ENCODE assay signal across 16 cellular contexts in the genomic region with DNA sequence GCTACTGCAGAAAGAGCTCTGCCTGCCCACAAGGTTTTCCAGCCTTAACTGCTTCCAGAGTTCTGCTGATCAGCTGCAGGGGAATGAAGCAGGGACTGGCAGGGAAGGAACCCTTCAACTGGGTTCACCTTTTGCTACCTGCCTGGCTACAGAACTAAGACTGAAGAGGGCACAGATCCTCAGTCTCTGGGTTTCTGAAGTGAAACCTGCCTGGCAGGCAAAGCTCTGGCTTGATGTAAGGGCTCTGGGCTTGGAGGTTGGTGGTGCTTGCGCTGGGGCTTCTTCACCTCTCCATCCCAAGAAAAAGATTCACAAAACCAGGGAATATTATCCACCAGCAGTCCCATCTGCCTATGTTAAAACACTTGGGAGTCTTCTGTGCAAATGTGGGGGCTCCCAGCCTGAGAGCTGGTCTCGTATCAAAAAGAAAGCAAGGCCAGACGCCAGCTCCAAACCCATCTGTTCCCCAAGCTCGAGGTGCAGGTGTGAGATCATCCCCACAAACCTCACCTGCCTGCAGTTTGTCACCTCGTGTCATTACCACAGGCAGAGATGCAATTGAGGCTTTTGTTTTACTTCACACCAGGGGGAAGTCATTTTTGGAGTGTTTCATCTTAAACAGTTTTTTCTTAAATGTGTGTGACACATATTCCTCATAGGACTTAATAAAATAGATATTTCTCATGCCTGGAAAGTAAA. TPM values are rescaled to one million over a fixed set of nuclear protein-coding genes. Genes with fewer than 3 reads are reported as not detected.
DNase-seq lines count a peak whose midpoint lies in the region; ATAC-seq and TF ChIP-seq lines count a peak whose summit lies in the region.
"Had no signal": no experiment of that assay in that cellular context is flagged by ENCODE, and none has a peak within 500 bp of the region (broad histone marks: within the 10 kb centered on the region; RNA-seq: fewer than 3 reads in every experiment).

No MANE protein-coding gene starts in this region.

- peaks cover 53% of the 10 kb centered on the region for H3K4me1 Mint-ChIP-seq in GM23338
- peaks cover 17% of the 10 kb centered on the region for H3K4me1 Mint-ChIP-seq in glutamatergic neuron (ENCODE audit: low read depth, unreplicated experiment)
- no peaks in the 10 kb centered on the region for H3K4me1 Mint-ChIP-seq in activated T-cell treated with anti-CD3 and anti-CD28 coated beads, Interleukin-2, amount 50 U/mL, for 24 hours (ENCODE audit: low read depth)

- no peak overlapping the region for H3K4me3 Mint-ChIP-seq in GM23338
- no peak overlapping the region for H3K4me3 Mint-ChIP-seq in glutamatergic neuron (ENCODE audit: unreplicated experiment)
- H3K4me3 Mint-ChIP-seq in activated T-cell treated with anti-CD3 and anti-CD28 coated beads, Interleukin-2, amount 50 U/mL, for 24 hours, result no peak overlapping the region
- H3K4me3 Mint-ChIP-seq: CD8-positive, alpha-beta T cell had no signal

- H3K79me2 ChIP-seq in GM23338 (replicated peaks; ENCODE audit: insufficient read depth), result peaks cover 36% of the 10 kb centered on the region

- peak overlapping the region; percentile 97 for H3K27ac ChIP-seq in GM23338 (ENCODE audit: low read depth)
- H3K27ac ChIP-seq: BLaER1 treated with 17β-estradiol and CSF1 and Interleukin-3, amounts not matched to agents 10 nM and 100 nM had no signal

- H3K4me1 ChIP-seq in GM23338 (ENCODE audit: insufficient read depth), result peaks cover 49% of the 10 kb centered on the region
- H3K4me1 ChIP-seq: BLaER1 treated with 17β-estradiol and CSF1 and Interleukin-3, amounts not matched to agents 10 nM and 100 nM had no signal

- DNase-seq in COLO668 (lab: John Stamatoyannopoulos, UW; ENCODE audit: unreplicated experiment), result peak; percentile 18
- DNase-seq in GM23338 (ENCODE audit: low spot score), result peak; percentile 29
- peak; percentile 77 for DNase-seq in NCI-H2171 treated with DMSO at 0.1 percent for 48 hours (lab: John Stamatoyannopoulos, UW)
- no peak for DNase-seq in glutamatergic neuron
- DNase-seq in activated T-cell treated with anti-CD3 and anti-CD28 coated beads, Interleukin-2, amount 50 U/mL, for 24 hours, result no peak
- DNase-seq in retina, result no peak
- DNase-seq: CD8-positive, alpha-beta T cell; HCEC 1CT; NCI-H1105; NCI-H1930; NCI-H82 had no signal

- H3K36me3 Mint-ChIP-seq in GM23338 (ENCODE audit: low read depth) (peaks cover 6% of the 10 kb centered on the region; the same call in 1 of the 3 replicates), glutamatergic neuron (ENCODE audit: unreplicated experiment) (no peaks in the 10 kb centered on the region)
- no peaks in the 10 kb centered on the region for H3K36me3 Mint-ChIP-seq in activated T-cell treated with anti-CD3 and anti-CD28 coated beads, Interleukin-2, amount 50 U/mL, for 24 hours (ENCODE audit: low read depth)
- H3K36me3 Mint-ChIP-seq: CD8-positive, alpha-beta T cell had no signal

- no peak for TF ChIP-seq CTCF in GM23338 (conservative IDR thresholded peaks at IDR 0.05; ENCODE audit: low read depth in 2 of 2)
- no peak for TF ChIP-seq CTCF in glutamatergic neuron (IDR thresholded peaks at IDR 0.05; ENCODE audit: partially characterized antibody, unreplicated experiment)

- H3K36me3 ChIP-seq in GM23338 (ENCODE audit: insufficient read depth), result no peaks in the 10 kb centered on the region
- H3K36me3 ChIP-seq: BLaER1 treated with 17β-estradiol and CSF1 and Interleukin-3, amounts not matched to agents 10 nM and 100 nM had no signal

- H3K27me3 ChIP-seq in GM23338 (ENCODE audit: insufficient read depth), result no peaks in the 10 kb centered on the region
- H3K27me3 ChIP-seq: BLaER1 treated with 17β-estradiol and CSF1 and Interleukin-3, amounts not matched to agents 10 nM and 100 nM had no signal

- H3K27me3 Mint-ChIP-seq in GM23338 (ENCODE audit: insufficient read depth, low read depth, poor library complexity), result peaks cover 10% of the 10 kb centered on the region
- no peaks in the 10 kb centered on the region for H3K27me3 Mint-ChIP-seq in glutamatergic neuron (ENCODE audit: unreplicated experiment)
- no peaks in the 10 kb centered on the region for H3K27me3 Mint-ChIP-seq in activated T-cell treated with anti-CD3 and anti-CD28 coated beads, Interleukin-2, amount 50 U/mL, for 24 hours

- H4K20me1 ChIP-seq in GM23338 (replicated peaks; ENCODE audit: insufficient read depth), result no peaks in the 10 kb centered on the region

- H3F3A ChIP-seq in GM23338 (replicated peaks; ENCODE audit: low read depth), result 0 out of 2 replicates have a peak, but pooled peaks cover 4% of the 10 kb centered on the region

- H3K4me2 ChIP-seq in GM23338, result no peak overlapping the region
- H3K4me2 ChIP-seq: BLaER1 treated with 17β-estradiol and CSF1 and Interleukin-3, amounts not matched to agents 10 nM and 100 nM had no signal

- H3K9me3 Mint-ChIP-seq in GM23338, result no peaks in the 10 kb centered on the region; the same call in 2 of the 3 replicates
- no peaks in the 10 kb centered on the region for H3K9me3 Mint-ChIP-seq in glutamatergic neuron (ENCODE audit: unreplicated experiment)
- peaks cover 3% of the 10 kb centered on the region for H3K9me3 Mint-ChIP-seq in activated T-cell treated with anti-CD3 and anti-CD28 coated beads, Interleukin-2, amount 50 U/mL, for 24 hours
- H3K9me3 Mint-ChIP-seq: CD8-positive, alpha-beta T cell had no signal

- no peaks in the 10 kb centered on the region for H3K9me2 ChIP-seq in GM23338 (ENCODE audit: insufficient read depth)

- H3K27ac Mint-ChIP-seq in GM23338 (peak overlapping the region; percentile 90), glutamatergic neuron (ENCODE audit: unreplicated experiment) (peak overlapping the region; percentile 48)
- no peak overlapping the region for H3K27ac Mint-ChIP-seq in activated T-cell treated with anti-CD3 and anti-CD28 coated beads, Interleukin-2, amount 50 U/mL, for 24 hours
- H3K27ac Mint-ChIP-seq: CD8-positive, alpha-beta T cell had no signal

- no peak overlapping the region for H3K4me3 ChIP-seq in GM23338
- H3K4me3 ChIP-seq: BLaER1 treated with 17β-estradiol and CSF1 and Interleukin-3, amounts not matched to agents 10 nM and 100 nM had no signal

- ATAC-seq in GM23338, result no peak
- ATAC-seq in GM19467 (IDR thresholded peaks at IDR 0.05; ENCODE audit: unreplicated experiment), result no peak
- ATAC-seq: CD8-positive, alpha-beta T cell; Panc1; Right ventricle myocardium inferior had no signal

- H2AFZ ChIP-seq in GM23338, result no peak overlapping the region

TF ChIP-seq in GM23338, 12 proteins besides CTCF, POLR2A, EP300 and RAD21:
- TF ChIP-seq STAT1 (IDR thresholded peaks at IDR 0.05; ENCODE audit: unreplicated experiment), result no peak
- TF ChIP-seq CREB1 (CRISPR knock-in tag; IDR thresholded peaks at IDR 0.05; ENCODE audit: low read depth), result no peak

RNA-seq across cellular contexts. Expression of a gene that starts 58.3 kb away (rescaled TPM):
- total RNA-seq in GM23338 (2014; rRNA removed; shearing (Covaris generic)), result 13.2 and 17.7 TPM in 2 replicates
- 9.9 and 12.7 TPM in 2 replicates for polyA plus RNA-seq in GM23338 (2016; fragmentation: Nextera tagmentation; extraction: Ambion mirVana)
- 15.2 TPM for total RNA-seq in glutamatergic neuron (ENCODE audit: unreplicated experiment)
- total RNA-seq: T-helper 2 cell treated with Interferon-gamma antibody and Interleukin-4, amounts not matched to agents 100 ng/mL and 5 ng/mL, for 36 hours had no signal

Comparison
In these comparisons a context has a peak if more than half of its experiments do, and no peak if none do; other contexts are left out.
1. DNase-seq: peak in COLO668 (single experiment), GM23338 (single experiment) and NCI-H2171 treated with DMSO at 0.1 percent for 48 hours (single experiment); none in glutamatergic neuron (single experiment), activated T-cell treated with anti-CD3 and anti-CD28 coated beads, Interleukin-2, amount 50 U/mL, for 24 hours (single experiment) and retina (single experiment).